Comparison of ENCODE assay signal across 8 cellular contexts in genomic region chr13:73722120-73722519, GRCh38.
A peak's percentile ranks its signal among the peaks of the same experiment; 100 is the strongest.
DNase-seq lines count a peak whose midpoint lies in the region; ATAC-seq, FAIRE-seq and TF ChIP-seq lines count a peak whose summit lies in the region.

No MANE protein-coding gene starts in this region.

- H3K9me3 ChIP-seq in H9 (ENCODE audit: control insufficient read depth, low read depth, low read length) = no peaks in the 10 kb centered on the region

- TF ChIP-seq CTCF in H9 (conservative IDR thresholded peaks at IDR 0.05) = peak; percentile 42; the same call in 2 of the 3 replicates

- H3K4ac ChIP-seq in H9 (ENCODE audit: low read depth, low read length) = no peak overlapping the region

- ATAC-seq in esophagus mucosa = peak; percentile 73
- ATAC-seq in stimulated activated memory B cell treated with anti-CD40 and anti-IgM and Interleukin-4, amounts not matched to agents 10 μg/mL and 1 μg/mL and 100 μg/mL, for 72 hours = no peak

- H2BK5ac ChIP-seq in H9 (ENCODE audit: insufficient read length, low read length) = no peak overlapping the region

- no peak overlapping the region for H3K14ac ChIP-seq in H9 (ENCODE audit: insufficient read depth, low read length)

- peak; percentile 35 for DNase-seq in activated naive CD4-positive, alpha-beta T cell treated with anti-CD3 and anti-CD28 coated beads for 36 hours
- no peak for DNase-seq in activated naive CD4-positive, alpha-beta T cell (lab: John Stamatoyannopoulos, UW)
- DNase-seq in H9 (no peak), NAMALWA (ENCODE audit: low spot score) (peak; percentile 34), urothelium cell line (ENCODE audit: low spot score) (peak; percentile 28)
- no peak for DNase-seq in activated CD4-positive, alpha-beta T cell treated with anti-CD3 and anti-CD28 coated beads, Interleukin-2, amount 50 U/mL, for 48 hours

- no peaks in the 10 kb centered on the region for H3K9me3 Mint-ChIP-seq in activated naive CD4-positive, alpha-beta T cell treated with anti-CD3 and anti-CD28 coated beads for 36 hours
- H3K9me3 Mint-ChIP-seq in H9 = no peaks in the 10 kb centered on the region
- H3K9me3 Mint-ChIP-seq in stimulated activated memory B cell treated with anti-CD40 and anti-IgM and Interleukin-4, amounts not matched to agents 10 μg/mL and 1 μg/mL and 100 μg/mL, for 72 hours = no peaks in the 10 kb centered on the region

- no peak overlapping the region for H3K27ac Mint-ChIP-seq in activated naive CD4-positive, alpha-beta T cell treated with anti-CD3 and anti-CD28 coated beads for 36 hours
- H3K27ac Mint-ChIP-seq in H9 = peak overlapping the region in 2 of 3 experiments; percentile 39 to 97; a peak in 5 of 7 replicates
- no peak overlapping the region for H3K27ac Mint-ChIP-seq in stimulated activated memory B cell treated with anti-CD40 and anti-IgM and Interleukin-4, amounts not matched to agents 10 μg/mL and 1 μg/mL and 100 μg/mL, for 72 hours

- H3K23ac ChIP-seq in H9 (ENCODE audit: insufficient read length, low read depth, low read length) = no peak overlapping the region

- no peaks in the 10 kb centered on the region for H3K79me2 ChIP-seq in H9 (ENCODE audit: insufficient read depth, low read length)

- H4K20me1 ChIP-seq in H9 (ENCODE audit: control insufficient read depth, insufficient read depth, insufficient read length) = no peaks in the 10 kb centered on the region

- H3K4me1 ChIP-seq in H9 (ENCODE audit: insufficient read depth, low read length) = peaks cover 5% of the 10 kb centered on the region; the same call in 1 of the 2 replicates

- H4K91ac ChIP-seq in H9 (ENCODE audit: insufficient read length, low read depth, low read length) = no peak overlapping the region

- no CpG with 5 or more reads among the region's 1 CpG for WGBS in H9 (ENCODE audit: extremely low coverage, insufficient read length, low lambda C conversion rate)

- no peaks in the 10 kb centered on the region for H3K23me2 ChIP-seq in H9 (ENCODE audit: insufficient read length, low read depth, low read length, poor library complexity, severe bottlenecking)

- H3K9ac ChIP-seq in H9 (ENCODE audit: extremely low read depth, insufficient read length, low read length) = no peak overlapping the region

- no peaks in the 10 kb centered on the region for H3K79me1 ChIP-seq in H9 (ENCODE audit: insufficient read depth, low read depth, low read length, poor library complexity, severe bottlenecking)

- no peak overlapping the region for H3T11ph ChIP-seq in H9 (ENCODE audit: low read length)

- H2BK15ac ChIP-seq in H9 (ENCODE audit: low read depth, low read length) = no peak overlapping the region

- peak overlapping the region; percentile 62 for H3K27ac ChIP-seq in H9 (ENCODE audit: insufficient read length, low read depth, low read length)

- no peak overlapping the region for H3K4me3 Mint-ChIP-seq in activated naive CD4-positive, alpha-beta T cell treated with anti-CD3 and anti-CD28 coated beads for 36 hours
- H3K4me3 Mint-ChIP-seq in H9 = no peak overlapping the region; a peak in 2 of 5 replicates
- H3K4me3 Mint-ChIP-seq in stimulated activated memory B cell treated with anti-CD40 and anti-IgM and Interleukin-4, amounts not matched to agents 10 μg/mL and 1 μg/mL and 100 μg/mL, for 72 hours = no peak overlapping the region

- H3K36me3 Mint-ChIP-seq in activated naive CD4-positive, alpha-beta T cell treated with anti-CD3 and anti-CD28 coated beads for 36 hours (ENCODE audit: low read depth) = peaks cover 10% of the 10 kb centered on the region
- no peaks in the 10 kb centered on the region for H3K36me3 Mint-ChIP-seq in H9 (ENCODE audit: insufficient read depth in 1 of 3, low read depth in 3 of 3)
- H3K36me3 Mint-ChIP-seq in stimulated activated memory B cell treated with anti-CD40 and anti-IgM and Interleukin-4, amounts not matched to agents 10 μg/mL and 1 μg/mL and 100 μg/mL, for 72 hours = peaks cover 34% of the 10 kb centered on the region

- H4K5ac ChIP-seq in H9 (ENCODE audit: insufficient read length, low read depth, low read length) = no peak overlapping the region

- no peak overlapping the region for H2BK120ac ChIP-seq in H9 (ENCODE audit: low read depth, low read length, poor library complexity, severe bottlenecking)

- FAIRE-seq in urothelium cell line (lab: Jason Lieb, UNC) = no peak

- no peak overlapping the region for H2BK20ac ChIP-seq in H9 (ENCODE audit: low read depth, low read length, poor library complexity, severe bottlenecking)

- intact Hi-C loops in activated naive CD4-positive, alpha-beta T cell treated with anti-CD3 and anti-CD28 coated beads for 36 hours (cut with micrococcal nuclease) = loop anchor here (1.0 to 2.0 kb wide), 4 partner anchors 19 to 1497 kb away; no protein-coding TSS in a partner anchor

- H2BK12ac ChIP-seq in H9 (ENCODE audit: insufficient read length, low read depth, low read length) = no peak overlapping the region

- peak overlapping the region; percentile 32 for H3K4me2 ChIP-seq in H9 (ENCODE audit: insufficient read depth, insufficient read length, low read length)

- no peaks in the 10 kb centered on the region for H3K27me3 Mint-ChIP-seq in activated naive CD4-positive, alpha-beta T cell treated with anti-CD3 and anti-CD28 coated beads for 36 hours (ENCODE audit: low read depth)
- H3K27me3 Mint-ChIP-seq in H9 (ENCODE audit: low read depth) = no peaks in the 10 kb centered on the region
- H3K27me3 Mint-ChIP-seq in stimulated activated memory B cell treated with anti-CD40 and anti-IgM and Interleukin-4, amounts not matched to agents 10 μg/mL and 1 μg/mL and 100 μg/mL, for 72 hours = no peaks in the 10 kb centered on the region

- no peak overlapping the region for H4K8ac ChIP-seq in H9 (replicated peaks; ENCODE audit: insufficient read length, low read depth, low read length)

- no peaks in the 10 kb centered on the region for H3K27me3 ChIP-seq in H9 (ENCODE audit: insufficient read depth, low read length)

- H3K18ac ChIP-seq in H9 (ENCODE audit: insufficient read length, low read depth, low read length) = no peak overlapping the region

- H3K56ac ChIP-seq in H9 (ENCODE audit: insufficient read length, low read depth, low read length) = no peak overlapping the region

- no peak overlapping the region for H2AFZ ChIP-seq in H9 (ENCODE audit: low read length)

- CTCF ChIA-PET in activated naive CD4-positive, alpha-beta T cell treated with anti-CD3 and anti-CD28 coated beads for 36 hours (lab: Charles Lee) = interaction anchor here (1.1 to 1.7 kb wide), 2 partner anchors 9 to 564 kb away, joined by 4 to 7 read pairs; no protein-coding TSS in a partner anchor

- H3K4me1 Mint-ChIP-seq in activated naive CD4-positive, alpha-beta T cell treated with anti-CD3 and anti-CD28 coated beads for 36 hours (ENCODE audit: low read depth) = peaks cover 38% of the 10 kb centered on the region
- peaks cover 50 to 57% of the 10 kb centered on the region in 2 experiments for H3K4me1 Mint-ChIP-seq in H9
- peaks cover 9% of the 10 kb centered on the region for H3K4me1 Mint-ChIP-seq in stimulated activated memory B cell treated with anti-CD40 and anti-IgM and Interleukin-4, amounts not matched to agents 10 μg/mL and 1 μg/mL and 100 μg/mL, for 72 hours

- H2AK5ac ChIP-seq in H9 (ENCODE audit: insufficient read length, low read length) = no peak overlapping the region

Comparison
In these comparisons a context has a peak if more than half of its experiments do, and no peak if none do; other contexts are left out.
1. DNase-seq: peak in activated naive CD4-positive, alpha-beta T cell treated with anti-CD3 and anti-CD28 coated beads for 36 hours (single experiment), NAMALWA (single experiment) and urothelium cell line (single experiment); none in activated naive CD4-positive, alpha-beta T cell (0 of 4), H9 (single experiment) and activated CD4-positive, alpha-beta T cell treated with anti-CD3 and anti-CD28 coated beads, Interleukin-2, amount 50 U/mL, for 48 hours (0 of 2).
2. H3K27ac Mint-ChIP-seq: peak in H9 (2 of 3); none in activated naive CD4-positive, alpha-beta T cell treated with anti-CD3 and anti-CD28 coated beads for 36 hours (single experiment) and stimulated activated memory B cell treated with anti-CD40 and anti-IgM and Interleukin-4, amounts not matched to agents 10 μg/mL and 1 μg/mL and 100 μg/mL, for 72 hours (single experiment).